9 cellular contexts compared by ENCODE assay signal in genomic region chr15:40939909-40940801, GRCh38. TPM values are rescaled to one million over a fixed set of nuclear protein-coding genes. Genes with fewer than 3 reads are reported as not detected.
A peak's percentile ranks its signal among the peaks of the same experiment; 100 is the strongest.
DNase-seq lines count a peak whose midpoint lies in the region; ATAC-seq, FAIRE-seq and TF ChIP-seq lines count a peak whose summit lies in the region.
"Had no signal": no experiment of that assay in that cellular context is flagged by ENCODE, and none has a peak within 500 bp of the region (broad histone marks: within the 10 kb centered on the region; RNA-seq: fewer than 3 reads in every experiment).

No MANE protein-coding gene starts in this region.

- CTCF ChIA-PET in H1 (lab: Charles Lee; ENCODE audit: partially characterized antibody): interaction anchor here (0.6 to 33.1 kb wide), 17 partner anchors 12 to 957 kb away, joined by 3 to 590 read pairs (median 7); partner anchors contain the start of genes CHAC1, DLL4 and VPS18

- H3K9me3 ChIP-seq in H1 (ENCODE audit: insufficient read depth in 2 of 2, low read depth in 1 of 2, low read length in 1 of 2): no peaks in the 10 kb centered on the region
- H3K9me3 ChIP-seq in psoas muscle: no peaks in the 10 kb centered on the region

- intact Hi-C loops in psoas muscle (cut with DNase I): loop anchor here (2.0 to 5.0 kb wide), 3 partner anchors 33 to 77 kb away; no protein-coding TSS in a partner anchor

- 91% methylated on average over 17 of the region's 17 CpGs; no CpG with 5 or more reads in 1 of the 2 experiments for WGBS in H1 (ENCODE audit: extremely low coverage in 1 of 2, insufficient coverage in 1 of 2, insufficient read length in 1 of 2, insufficient replicate concordance in 2 of 2, low coverage in 1 of 2, low lambda C conversion rate in 2 of 2, missing lambda C conversion rate in 1 of 2), 2 experiments
- 39 to 51% (median 43%) methylated on average over 17 of the region's 17 CpGs for WGBS in psoas muscle, 3 donors

- TF ChIP-seq EP300 in H1 (IDR thresholded peaks at IDR 0.05; ENCODE audit: borderline replicate concordance in 1 of 2, low read depth in 2 of 2, low read length in 2 of 2): no peak

- no peak overlapping the region for H4K5ac ChIP-seq in H1 (ENCODE audit: insufficient read length, low read depth, low read length)

- H3K23ac ChIP-seq in H1 (ENCODE audit: insufficient read length): no peak overlapping the region

- no peak overlapping the region for H3K14ac ChIP-seq in H1 (ENCODE audit: insufficient read length)

- peaks cover 5% of the 10 kb centered on the region; the same call in 1 of the 2 replicates for H3K23me2 ChIP-seq in H1 (ENCODE audit: low read depth, low read length)

- H2BK120ac ChIP-seq in H1 (replicated peaks; ENCODE audit: low read depth, low read length): no peak overlapping the region

- peaks cover 0 to 30% (median 16%) of the 10 kb centered on the region in 4 experiments; a peak in 6 of 7 replicates for H3K27me3 ChIP-seq in H1 (replicated peaks in 1 of 4; ENCODE audit: control insufficient read depth in 3 of 4, extremely low read depth in 1 of 4, insufficient read depth in 3 of 4, low read length in 3 of 4)
- H3K27me3 ChIP-seq in psoas muscle (ENCODE audit: insufficient read depth in 3 of 3, low read length in 2 of 3): no peaks in the 10 kb centered on the region

- ATAC-seq in psoas muscle (no peak), HG02623 (IDR thresholded peaks at IDR 0.05; ENCODE audit: unreplicated experiment) (no peak), GM19328 (IDR thresholded peaks at IDR 0.05; ENCODE audit: unreplicated experiment) (no peak)

- no peak for TF ChIP-seq POLR2A in NB4 (IDR thresholded peaks at IDR 0.05; ENCODE audit: extremely low read depth, insufficient read length)
- no peak for TF ChIP-seq POLR2A in H1 (IDR thresholded peaks at IDR 0.05; ENCODE audit: control extremely low read depth in 1 of 2, low read depth in 2 of 2, low read length in 2 of 2)

- H2BK15ac ChIP-seq in H1 (ENCODE audit: low read length): 0 out of 2 replicates have a peak overlapping the region, but pooled peaks have one; percentile 81

- TF ChIP-seq CTCF in NB4 (IDR thresholded peaks at IDR 0.05; ENCODE audit: low read depth, low read length): no peak
- no peak for TF ChIP-seq CTCF in H1 (IDR thresholded peaks at IDR 0.05; ENCODE audit: control extremely low read depth in 1 of 3, insufficient read depth in 1 of 3, low read depth in 1 of 3, low read length in 3 of 3)
- no peak for TF ChIP-seq CTCF in psoas muscle (IDR thresholded peaks at IDR 0.05)

- no peak overlapping the region for H4K91ac ChIP-seq in H1 (replicated peaks; ENCODE audit: insufficient read length, low read length)

- POLR2A ChIA-PET in H1 (lab: Charles Lee; ENCODE audit: partially characterized antibody): interaction anchor here (0.9 to 43.8 kb wide), 4 partner anchors 4 to 67 kb away, joined by 3 to 1505 read pairs (median 756); partner anchors contain the start of genes CHAC1, DLL4 and RHOV

- H2AFZ ChIP-seq in H1 (ENCODE audit: low read length): no peak overlapping the region

- H2AK5ac ChIP-seq in H1 (ENCODE audit: low read depth, low read length): peak overlapping the region; percentile 92; the same call in 1 of the 2 replicates

- no peak overlapping the region; the same call in 1 of the 2 replicates for H4K8ac ChIP-seq in H1 (ENCODE audit: extremely low read depth, insufficient read depth, low read length)

- H3K56ac ChIP-seq in H1 (replicated peaks; ENCODE audit: insufficient read length, low read depth, low read length): no peak overlapping the region

- no peaks in the 10 kb centered on the region for H3K79me2 ChIP-seq in H1 (ENCODE audit: control insufficient read depth in 1 of 2, insufficient read depth in 2 of 2, low read length in 2 of 2)

- H3K27ac ChIP-seq in H1 (ENCODE audit: low read depth, low read length) (no peak overlapping the region), psoas muscle (peak overlapping the region; percentile 73)

- H4K20me1 ChIP-seq in H1 (replicated peaks in 1 of 2; ENCODE audit: control insufficient read depth in 1 of 2, insufficient read depth in 2 of 2, low read length in 2 of 2): no peaks in the 10 kb centered on the region

- no peak overlapping the region for H2BK20ac ChIP-seq in H1 (ENCODE audit: low read length)

- H3K4me2 ChIP-seq in H1 (ENCODE audit: insufficient read depth in 1 of 2, low read depth in 2 of 2, low read length in 2 of 2): peak overlapping the region in 1 of 2 experiments; percentile 64; a peak in 1 of 4 replicates

- peak overlapping the region; percentile 40; the same call in 1 of the 2 replicates for H2BK5ac ChIP-seq in H1 (ENCODE audit: low read depth, low read length)

- H3K4me3 ChIP-seq in NB4 (ENCODE audit: low read depth, low read length): no peak overlapping the region
- no peak overlapping the region for H3K4me3 ChIP-seq in H1 (ENCODE audit: extremely low read depth in 1 of 4, insufficient read depth in 2 of 4, low read depth in 3 of 4, low read length in 4 of 4)
- peak overlapping the region; percentile 71 for H3K4me3 ChIP-seq in psoas muscle

- no peaks in the 10 kb centered on the region for H3K36me3 ChIP-seq in H1 (ENCODE audit: control insufficient read depth in 2 of 4, insufficient read depth in 4 of 4, low read length in 3 of 4)
- no peaks in the 10 kb centered on the region for H3K36me3 ChIP-seq in psoas muscle (ENCODE audit: insufficient read depth in 1 of 2, low read depth in 1 of 2)

- no peak for TF ChIP-seq RAD21 in H1 (IDR thresholded peaks at IDR 0.05 in 1 of 2, conservative IDR thresholded peaks at IDR 0.05 in 1 of 2; ENCODE audit: low read depth in 2 of 2, low read length in 2 of 2)

- in situ Hi-C loops in G401 (cut with HindIII; ENCODE audit: low sequenced_read_pairs): no loop called here

- no peaks in the 10 kb centered on the region for H3K79me1 ChIP-seq in H1 (ENCODE audit: low read depth, low read length)

- H2BK12ac ChIP-seq in H1 (ENCODE audit: low read depth, low read length): peak overlapping the region; percentile 96; the same call in 1 of the 2 replicates

- FAIRE-seq in H1 (lab: Jason Lieb, UNC): no peak

- no peak overlapping the region for H3K4ac ChIP-seq in H1 (replicated peaks; ENCODE audit: insufficient read length, low read depth, low read length)

- H3K18ac ChIP-seq in H1 (ENCODE audit: extremely low read depth, low read length): no peak overlapping the region

- H3K4me1 ChIP-seq in H1 (replicated peaks in 1 of 4; ENCODE audit: control insufficient read depth in 3 of 4, insufficient read depth in 4 of 4, low read length in 3 of 4) (peaks cover 0 to 28% (median 12%) of the 10 kb centered on the region in 4 experiments; a peak in 6 of 7 replicates), psoas muscle (peaks cover 35% of the 10 kb centered on the region)

- DNase-seq in G401 (ENCODE audit: low spot score) (peak; percentile 31), NB4 (ENCODE audit: low read depth) (peak; percentile 50), H1 (ENCODE audit: low read depth in 1 of 2, low spot score in 2 of 2) (no peak), psoas muscle (peak in 1 of 2 donors; percentile 66), mucosa of gallbladder (ENCODE audit: low spot score) (no peak)
- DNase-seq in activated effector memory CD4-positive, alpha-beta T cell treated with Interleukin-2 at 50 U/mL for 16 hours: no peak
- DNase-seq: central memory CD4-positive, alpha-beta T cell had no signal

- peak overlapping the region in 1 of 4 experiments; percentile 13; a peak in 1 of 7 replicates for H3K9ac ChIP-seq in H1 (replicated peaks in 1 of 4; ENCODE audit: extremely low read depth in 1 of 4, low read depth in 3 of 4, low read length in 3 of 4)

RNA-seq across cellular contexts. Expression of gene DLL4, which starts 11.0 kb away (rescaled TPM):
- 0.20 and 0.62 TPM in 2 replicates for total RNA-seq in G401 (2014; rRNA removed; shearing (Covaris generic))
- total RNA-seq in H1 (2021; fragmentation: NEBNext Ultra II Directional; extraction: Animal tissue kit (Norgen Biotek cat#: 25700)): 0.48 and 0.60 TPM in 2 replicates
- 0.22 and 0.23 TPM in 2 replicates for polyA plus RNA-seq in H1 (2011; rRNA removed)
- 0.21 TPM for polyA plus RNA-seq in H1 (2011; cell fraction: cytosol; rRNA removed)
- polyA plus RNA-seq in H1 (2011; cell fraction: nucleus; rRNA removed): 1.0 TPM
- 0.12 to 0.18 TPM (median 0.17 TPM) in 3 of 4 replicates, not detected in the other for polyA plus RNA-seq in H1 (2012, experiment 1 of 2)
- 0.16 TPM for polyA plus RNA-seq in H1 (2012, experiment 2 of 2)
- 0.20 TPM for polyA plus RNA-seq in H1 (2013, experiment 1 of 2)
- 0.20 TPM for polyA plus RNA-seq in H1 (2013, experiment 2 of 2)
- polyA minus RNA-seq in H1 (2011; rRNA and poly(A)+ RNA removed): 0.27 and 0.85 TPM in 2 replicates
- not detected for polyA minus RNA-seq in H1 (2011; cell fraction: cytosol; rRNA and poly(A)+ RNA removed)
- 2.5 TPM for polyA minus RNA-seq in H1 (2011; cell fraction: nucleus; rRNA and poly(A)+ RNA removed)
- total RNA-seq in psoas muscle: 10 to 100 TPM in 1 of 4 donors, 1 to 10 TPM in 3; 7.2 to 13.1 (median 9.2) TPM
- 1 to 10 TPM; 4.0 to 6.1 (median 6.0) TPM for polyA plus RNA-seq in psoas muscle
- 7.2 TPM for total RNA-seq in mucosa of gallbladder

RNA-seq across cellular contexts. Expression of gene CHAC1, which starts 13.1 kb away (rescaled TPM):
- 12.4 and 12.9 TPM in 2 replicates for total RNA-seq in G401 (2014; rRNA removed; shearing (Covaris generic))
- 28.7 and 34.3 TPM in 2 replicates for total RNA-seq in H1 (2021; fragmentation: NEBNext Ultra II Directional; extraction: Animal tissue kit (Norgen Biotek cat#: 25700))
- polyA plus RNA-seq in H1 (2011; rRNA removed): 159 and 215 TPM in 2 replicates
- polyA plus RNA-seq in H1 (2011; cell fraction: cytosol; rRNA removed): 112 TPM
- polyA plus RNA-seq in H1 (2011; cell fraction: nucleus; rRNA removed): 104 TPM
- 33.4 to 49.1 TPM (median 43.9 TPM) in 4 replicates for polyA plus RNA-seq in H1 (2012, experiment 1 of 2)
- polyA plus RNA-seq in H1 (2012, experiment 2 of 2): 56.2 TPM
- polyA plus RNA-seq in H1 (2013, experiment 1 of 2): 17.9 TPM
- 16.9 TPM for polyA plus RNA-seq in H1 (2013, experiment 2 of 2)
- polyA minus RNA-seq in H1 (2011; rRNA and poly(A)+ RNA removed): 55.7 and 84.0 TPM in 2 replicates
- 89.2 TPM for polyA minus RNA-seq in H1 (2011; cell fraction: cytosol; rRNA and poly(A)+ RNA removed)
- 65.8 TPM for polyA minus RNA-seq in H1 (2011; cell fraction: nucleus; rRNA and poly(A)+ RNA removed)
- total RNA-seq in psoas muscle: 100 to 1,000 TPM in 2 of 4 donors, 10 to 100 TPM in 1, 1 to 10 TPM in 1; 3.7 to 243 (median 96.3) TPM
- 100 to 1,000 TPM in 1 of 3 donors, 10 to 100 TPM in 2; 14.0 to 129 (median 49.0) TPM for polyA plus RNA-seq in psoas muscle
- 2.8 TPM for total RNA-seq in mucosa of gallbladder

RNA-seq across cellular contexts. Expression of gene VPS18, which starts 45.9 kb away (rescaled TPM):
- total RNA-seq in G401 (2014; rRNA removed; shearing (Covaris generic)): 51.4 and 57.3 TPM in 2 replicates
- total RNA-seq in H1 (2021; fragmentation: NEBNext Ultra II Directional; extraction: Animal tissue kit (Norgen Biotek cat#: 25700)): 31.9 and 32.7 TPM in 2 replicates
- polyA plus RNA-seq in H1 (2011; rRNA removed) (28.9 and 32.9 TPM in 2 replicates), psoas muscle (10 to 100 TPM in 2 of 3 donors, 1 to 10 TPM in 1; 8.4 to 16.9 (median 12.3) TPM)
- 27.4 TPM for polyA plus RNA-seq in H1 (2011; cell fraction: cytosol; rRNA removed)
- polyA plus RNA-seq in H1 (2011; cell fraction: nucleus; rRNA removed): 35.6 TPM
- 19.1 to 31.3 TPM (median 29.5 TPM) in 4 replicates for polyA plus RNA-seq in H1 (2012, experiment 1 of 2)
- 32.6 TPM for polyA plus RNA-seq in H1 (2012, experiment 2 of 2)
- 12.6 TPM for polyA plus RNA-seq in H1 (2013, experiment 1 of 2)
- polyA plus RNA-seq in H1 (2013, experiment 2 of 2): 11.3 TPM
- polyA minus RNA-seq in H1 (2011; rRNA and poly(A)+ RNA removed): 65.4 and 80.3 TPM in 2 replicates
- 39.1 TPM for polyA minus RNA-seq in H1 (2011; cell fraction: cytosol; rRNA and poly(A)+ RNA removed)
- polyA minus RNA-seq in H1 (2011; cell fraction: nucleus; rRNA and poly(A)+ RNA removed): 31.4 TPM
- total RNA-seq in psoas muscle (10 to 100 TPM in 3 of 4 donors, 1 to 10 TPM in 1; 8.1 to 20.5 (median 16.3) TPM), mucosa of gallbladder (42.2 TPM)

Comparison
In these comparisons a context has a peak if more than half of its experiments do, and no peak if none do; other contexts are left out.
1. DNase-seq: peak in G401 (single experiment) and NB4 (single experiment); none in H1 (0 of 2), activated effector memory CD4-positive, alpha-beta T cell treated with Interleukin-2 at 50 U/mL for 16 hours (single experiment) and mucosa of gallbladder (single experiment).